ENCODE assay signal across 1 cellular context in genomic region chr12:18264581-18265075, GRCh38.
TF ChIP-seq lines count a peak whose summit lies in the region.

No MANE protein-coding gene starts in this region.

TF ChIP-seq in HCT116, 20 proteins besides CTCF, POLR2A, EP300 and RAD21 (continued from another document):
- no peak for TF ChIP-seq ATF3 (IDR thresholded peaks at IDR 0.05)
- no peak for TF ChIP-seq YY1 (IDR thresholded peaks at IDR 0.05; ENCODE audit: extremely low read depth, insufficient replicate concordance, low read depth, low read length)
- TF ChIP-seq EGR1 (IDR thresholded peaks at IDR 0.05; ENCODE audit: low read depth) = no peak
- TF ChIP-seq CEBPB (IDR thresholded peaks at IDR 0.05; ENCODE audit: low read depth) = no peak
- TF ChIP-seq EZH2 (IDR thresholded peaks at IDR 0.05) = no peak
- TF ChIP-seq ELF1 (IDR thresholded peaks at IDR 0.05; ENCODE audit: borderline replicate concordance, low read depth) = no peak
- TF ChIP-seq REST (IDR thresholded peaks at IDR 0.05; ENCODE audit: low read depth) = no peak
- no peak for TF ChIP-seq FOSL1 (IDR thresholded peaks at IDR 0.05; ENCODE audit: low read depth)
- TF ChIP-seq POLR2AphosphoS5 (IDR thresholded peaks at IDR 0.05; ENCODE audit: low read depth, low read length) = no peak
- no peak for TF ChIP-seq CBX3 (IDR thresholded peaks at IDR 0.05; ENCODE audit: low read depth)
- TF ChIP-seq ZBTB33 (IDR thresholded peaks at IDR 0.05; ENCODE audit: extremely low read depth, insufficient replicate concordance, low read length) = no peak
- no peak for TF ChIP-seq SRF (IDR thresholded peaks at IDR 0.05; ENCODE audit: low read depth)
- no peak for TF ChIP-seq ZNF274 (IDR thresholded peaks at IDR 0.05; ENCODE audit: low read depth, low read length)
- no peak for TF ChIP-seq ZFX (IDR thresholded peaks at IDR 0.05)
TF ChIP-seq in HCT116: peak in this region for 0.
